Comparison of ENCODE assay signal across 1 cellular context in the genomic region with DNA sequence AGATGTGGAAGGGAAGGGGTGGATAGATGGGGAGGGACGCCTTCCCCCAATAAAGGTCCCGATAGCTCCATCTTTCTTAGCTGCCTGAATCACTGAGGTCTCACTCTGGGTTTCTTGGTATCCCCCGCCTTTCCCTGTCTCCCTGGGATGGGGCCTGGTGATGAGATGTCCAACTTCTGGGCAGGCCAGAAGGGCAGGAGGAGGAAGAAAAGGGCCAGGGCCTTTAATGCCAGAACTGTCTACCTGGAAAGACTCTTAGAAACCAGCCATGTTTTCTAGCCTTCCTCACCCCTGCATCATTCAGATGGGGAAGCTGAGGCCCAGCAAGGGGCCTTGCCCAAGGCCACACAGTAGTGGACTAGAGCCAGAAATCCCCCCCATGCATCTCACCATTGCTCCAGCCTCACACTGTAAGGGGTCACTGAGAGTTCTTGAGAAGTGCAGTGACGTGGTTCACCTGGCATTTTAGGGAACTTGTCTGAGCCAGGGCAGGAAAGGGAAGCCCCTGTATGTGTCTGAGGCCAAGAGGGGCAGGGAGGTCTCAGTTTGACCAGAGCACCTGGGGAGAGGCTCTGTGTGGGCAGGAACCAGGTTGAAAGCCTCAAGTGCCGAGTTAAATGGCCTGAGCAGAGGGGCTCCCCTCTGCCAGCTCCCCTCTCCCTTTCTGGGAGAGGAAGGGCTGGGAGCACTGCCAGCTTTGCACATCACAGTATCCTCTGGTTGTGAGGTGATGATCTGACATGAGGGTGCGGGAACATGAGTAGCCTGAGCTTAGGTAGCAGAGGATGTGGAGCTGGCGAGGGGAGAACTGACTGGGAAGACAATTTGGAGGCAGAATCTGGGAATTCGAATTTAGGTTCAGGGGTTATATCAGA.
TF ChIP-seq lines count a peak whose summit lies in the region.

No MANE protein-coding gene starts in this region.

TF ChIP-seq in endothelial cell of umbilical vein, 7 proteins besides CTCF, POLR2A, EP300 and RAD21:
- TF ChIP-seq JUN (IDR thresholded peaks at IDR 0.05; ENCODE audit: borderline replicate concordance, insufficient read depth, insufficient read length, low read depth), result no peak
- TF ChIP-seq, protein P1, sequence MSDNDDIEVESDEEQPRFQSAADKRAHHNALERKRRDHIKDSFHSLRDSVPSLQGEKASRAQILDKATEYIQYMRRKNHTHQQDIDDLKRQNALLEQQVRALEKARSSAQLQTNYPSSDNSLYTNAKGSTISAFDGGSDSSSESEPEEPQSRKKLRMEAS (IDR thresholded peaks at IDR 0.05; ENCODE audit: insufficient read depth, insufficient read length), result no peak
- no peak for TF ChIP-seq EZH2 (IDR thresholded peaks at IDR 0.05; ENCODE audit: borderline replicate concordance, low read depth, low read length, severe bottlenecking)
- TF ChIP-seq POLR2AphosphoS5 (IDR thresholded peaks at IDR 0.05; ENCODE audit: insufficient read depth, low read depth, low read length), result no peak
- no peak for TF ChIP-seq MYC (IDR thresholded peaks at IDR 0.05; ENCODE audit: low read depth, low read length)
- no peak for TF ChIP-seq GATA2 (IDR thresholded peaks at IDR 0.05; ENCODE audit: insufficient read depth, insufficient read length, low read depth, low read length)
- TF ChIP-seq FOS (IDR thresholded peaks at IDR 0.05; ENCODE audit: borderline replicate concordance, insufficient read depth, low read length), result no peak
TF ChIP-seq in endothelial cell of umbilical vein: peak in this region for 0.
